In genomic region chr7:105022458-105022857, GRCh38 we compare ENCODE assay signal across 19 cellular contexts. TPM values are rescaled to one million over a fixed set of nuclear protein-coding genes. Genes with fewer than 3 reads are reported as not detected.
A peak's percentile ranks its signal among the peaks of the same experiment; 100 is the strongest.
DNase-seq lines count a peak whose midpoint lies in the region; ATAC-seq, FAIRE-seq and TF ChIP-seq lines count a peak whose summit lies in the region.
"Had no signal": no experiment of that assay in that cellular context is flagged by ENCODE, and none has a peak within 500 bp of the region (broad histone marks: within the 10 kb centered on the region; RNA-seq: fewer than 3 reads in every experiment).

No MANE protein-coding gene starts in this region.

- H3K9me3 Mint-ChIP-seq in CD4-positive, alpha-beta T cell: no peaks in the 10 kb centered on the region
- H3K9me3 Mint-ChIP-seq: activated naive CD4-positive, alpha-beta T cell treated with anti-CD3 and anti-CD28 coated beads for 36 hours had no signal

- H3K36me3 Mint-ChIP-seq in CD4-positive, alpha-beta T cell (ENCODE audit: low read depth): peaks cover 25% of the 10 kb centered on the region

- no peak overlapping the region for H2AFZ ChIP-seq in KMS-11 (ENCODE audit: low read depth)
- H2AFZ ChIP-seq in K562 (ENCODE audit: low read depth, low read length): no peak overlapping the region
- H2AFZ ChIP-seq in neural cell (ENCODE audit: low read depth, low read length): no peak overlapping the region

- no peaks in the 10 kb centered on the region for H3K9me2 ChIP-seq in neural cell (ENCODE audit: insufficient read depth, low read length)

- FAIRE-seq in K562 (lab: Jason Lieb, UNC): no peak
- FAIRE-seq: keratinocyte had no signal

- H3K9ac ChIP-seq in KMS-11: no peak overlapping the region
- no peak overlapping the region for H3K9ac ChIP-seq in K562 (ENCODE audit: insufficient read depth in 1 of 2, low read depth in 2 of 2, low read length in 2 of 2)
- no peak overlapping the region for H3K9ac ChIP-seq in neural cell (ENCODE audit: low read length)

- H3K9me1 ChIP-seq in K562 (ENCODE audit: control insufficient read depth, insufficient read depth, low read length): no peaks in the 10 kb centered on the region

- H3K4me3 Mint-ChIP-seq in CD4-positive, alpha-beta T cell: peak overlapping the region; percentile 60
- H3K4me3 Mint-ChIP-seq: activated CD8-positive, alpha-beta memory T cell treated with anti-CD3 and anti-CD28 coated beads, Interleukin-2, amount 10 ng/mL, durations not matched to agents 7 days and 5 days; activated naive CD4-positive, alpha-beta T cell treated with anti-CD3 and anti-CD28 coated beads for 36 hours had no signal

- H3K27me3 Mint-ChIP-seq in CD4-positive, alpha-beta T cell: no peaks in the 10 kb centered on the region
- H3K27me3 Mint-ChIP-seq: activated CD8-positive, alpha-beta memory T cell treated with anti-CD3 and anti-CD28 coated beads, Interleukin-2, amount 10 ng/mL, durations not matched to agents 7 days and 5 days had no signal

- ATAC-seq in CD4-positive, alpha-beta T cell (ENCODE audit: poor library complexity): no peak
- no peak for ATAC-seq in K562
- ATAC-seq in left ventricle myocardium superior: no peak
- ATAC-seq: activated CD8-positive, alpha-beta memory T cell treated with anti-CD3 and anti-CD28 coated beads, Interleukin-2, amount 10 ng/mL, durations not matched to agents 7 days and 5 days; right lobe of liver had no signal

- in situ Hi-C loops in K562 (cut with MboI): no loop called here

- H3K4me2 ChIP-seq in KMS-11 (0 out of 2 replicates have a peak overlapping the region, but pooled peaks have one; percentile 0), K562 (ENCODE audit: insufficient read depth, low read length) (no peak overlapping the region), neural cell (ENCODE audit: low read length) (no peak overlapping the region)

- CTCF ChIA-PET in CD4-positive, alpha-beta T cell (lab: Charles Lee): no interaction called here
- CTCF ChIA-PET in K562 (lab: Yijun Ruan, JAX; ENCODE audit: low intra/inter-chr PET ratio): no interaction called here

- H3K36me3 ChIP-seq in KMS-11 (ENCODE audit: insufficient read depth): no peaks in the 10 kb centered on the region
- H3K36me3 ChIP-seq in K562 (ENCODE audit: control insufficient read depth, insufficient read depth, low read length): 0 out of 3 replicates have a peak, but pooled peaks cover 6% of the 10 kb centered on the region
- H3K36me3 ChIP-seq in neural cell (ENCODE audit: insufficient read depth, low read length): no peaks in the 10 kb centered on the region
- no peaks in the 10 kb centered on the region for H3K36me3 ChIP-seq in vagina
- H3K36me3 ChIP-seq: breast epithelium, esophagus squamous epithelium, right lobe of liver had no signal

- H3K27ac Mint-ChIP-seq in CD4-positive, alpha-beta T cell: peak overlapping the region; percentile 8
- H3K27ac Mint-ChIP-seq: activated CD8-positive, alpha-beta memory T cell treated with anti-CD3 and anti-CD28 coated beads, Interleukin-2, amount 10 ng/mL, durations not matched to agents 7 days and 5 days; activated naive CD4-positive, alpha-beta T cell treated with anti-CD3 and anti-CD28 coated beads for 36 hours had no signal

- H3K4me1 ChIP-seq in KMS-11 (ENCODE audit: low read depth, poor library complexity, severe bottlenecking): peaks cover 98% of the 10 kb centered on the region
- peaks cover 4 to 24% of the 10 kb centered on the region in 2 experiments; a peak in 3 of 5 replicates for H3K4me1 ChIP-seq in K562 (replicated peaks in 1 of 2; ENCODE audit: control insufficient read depth in 2 of 2, insufficient read depth in 2 of 2, low read length in 2 of 2)
- H3K4me1 ChIP-seq in vagina: peaks cover 98% of the 10 kb centered on the region

- POLR2A ChIA-PET in CD4-positive, alpha-beta T cell (lab: Charles Lee): interaction anchor here (1.0 kb wide), 1 partner anchor 9 kb away, joined by 3 read pairs; the partner anchor contains the start of gene KMT2E
- POLR2A ChIA-PET in K562 (lab: Yijun Ruan, JAX): interaction anchor here (0.9 to 1.8 kb wide), 3 partner anchors 7 to 10 kb away, joined by 3 to 8 read pairs (median 3); no protein-coding TSS in a partner anchor

- TF ChIP-seq EP300 in K562 (IDR thresholded peaks at IDR 0.05; ENCODE audit: low read length) (no peak), neural cell (conservative IDR thresholded peaks at IDR 0.05; ENCODE audit: poor library complexity, severe bottlenecking) (no peak)

- no peaks in the 10 kb centered on the region for H3K27me3 ChIP-seq in CD4-positive, alpha-beta T cell (ENCODE audit: control insufficient read depth, insufficient read depth, low read length)
- H3K27me3 ChIP-seq in KMS-11 (ENCODE audit: insufficient read depth, low read depth): no peaks in the 10 kb centered on the region
- H3K27me3 ChIP-seq in K562 (ENCODE audit: control insufficient read depth in 2 of 2, insufficient read depth in 2 of 2, low read length in 2 of 2): no peaks in the 10 kb centered on the region
- no peaks in the 10 kb centered on the region for H3K27me3 ChIP-seq in neural cell (ENCODE audit: insufficient read depth, low read depth, low read length)
- H3K27me3 ChIP-seq in vagina: no peaks in the 10 kb centered on the region
- H3K27me3 ChIP-seq: breast epithelium, dorsolateral prefrontal cortex, esophagus squamous epithelium, right lobe of liver had no signal

- BruUV-seq in K562 (replicated peaks; lab: Mats Ljungman, UMichigan): no TSS peak

- no peak overlapping the region for H3K27ac ChIP-seq in CD4-positive, alpha-beta T cell (ENCODE audit: low read depth, low read length)
- no peak overlapping the region for H3K27ac ChIP-seq in KMS-11
- no peak overlapping the region for H3K27ac ChIP-seq in K562 (ENCODE audit: extremely low read depth, low read depth, low read length)
- H3K27ac ChIP-seq in neural cell (ENCODE audit: low read length): no peak overlapping the region
- no peak overlapping the region for H3K27ac ChIP-seq in vagina
- H3K27ac ChIP-seq: right lobe of liver had no signal

- TF ChIP-seq RAD21 in K562 (CRISPR knock-in tag; conservative IDR thresholded peaks at IDR 0.05 in 1 of 2, IDR thresholded peaks at IDR 0.05 in 1 of 2): no peak
- TF ChIP-seq RAD21 in neural cell (conservative IDR thresholded peaks at IDR 0.05): no peak

- no peaks in the 10 kb centered on the region for H3K9me3 ChIP-seq in CD4-positive, alpha-beta T cell (ENCODE audit: control insufficient read depth, low read length)
- H3K9me3 ChIP-seq in K562 (replicated peaks; ENCODE audit: control insufficient read depth, insufficient read depth, low read depth, low read length) (no peaks in the 10 kb centered on the region), neural cell (ENCODE audit: low read length) (no peaks in the 10 kb centered on the region), vagina (no peaks in the 10 kb centered on the region)
- H3K9me3 ChIP-seq: breast epithelium, esophagus squamous epithelium, right lobe of liver had no signal

- H3K79me2 ChIP-seq in KMS-11 (ENCODE audit: insufficient read depth, low read depth): peaks cover 100% of the 10 kb centered on the region
- H3K79me2 ChIP-seq in K562 (ENCODE audit: control insufficient read depth, insufficient read depth, low read length): peaks cover 99% of the 10 kb centered on the region
- H3K79me2 ChIP-seq in neural cell (replicated peaks; ENCODE audit: insufficient read depth, low read length): peaks cover 100% of the 10 kb centered on the region

- no peak overlapping the region for H3K4me3 ChIP-seq in KMS-11 (IDR thresholded peaks at IDR 0.05; ENCODE audit: insufficient read depth, low read depth, low read length)
- no peak overlapping the region for H3K4me3 ChIP-seq in K562
- H3K4me3 ChIP-seq in neural cell (ENCODE audit: low read length): peak overlapping the region; percentile 28
- H3K4me3 ChIP-seq in vagina: no peak overlapping the region
- H3K4me3 ChIP-seq: breast epithelium, esophagus squamous epithelium, right lobe of liver had no signal

- 91% methylated on average over 4 of the region's 4 CpGs for WGBS in K562 (ENCODE audit: insufficient coverage, low coverage, missing lambda C conversion rate)

- no peak for TF ChIP-seq CTCF in CD4-positive, alpha-beta T cell (IDR thresholded peaks at IDR 0.05)
- TF ChIP-seq CTCF in KMS-11 (conservative IDR thresholded peaks at IDR 0.05; ENCODE audit: low read depth, low read length) (no peak), K562 (IDR thresholded peaks at IDR 0.05 in 2 of 3, conservative IDR thresholded peaks at IDR 0.05 in 1 of 3; ENCODE audit: insufficient read depth in 2 of 3, low read depth in 1 of 3, low read length in 3 of 3) (no peak), neural cell (IDR thresholded peaks at IDR 0.05; ENCODE audit: poor library complexity, severe bottlenecking) (no peak), vagina (IDR thresholded peaks at IDR 0.05) (no peak)

- TF ChIP-seq POLR2A in K562 (conservative IDR thresholded peaks at IDR 0.05): no peak
- no peak for TF ChIP-seq POLR2A in vagina (IDR thresholded peaks at IDR 0.05)

- intact Hi-C loops in CD4-positive, alpha-beta T cell (cut with DNase I, micrococcal nuclease): loop anchor here in 1 of 2 experiments (5.0 kb wide), 1 partner anchor 310 kb away; no protein-coding TSS in a partner anchor
- intact Hi-C loops in K562 (cut with micrococcal nuclease): no loop called here
- intact Hi-C loops in vagina (cut with DNase I): no loop called here
- intact Hi-C loops in left ventricle myocardium superior (cut with micrococcal nuclease): no loop called here

- no peaks in the 10 kb centered on the region for H3F3A ChIP-seq in neural cell (ENCODE audit: insufficient read depth, low read length, poor library complexity, severe bottlenecking)

- H3K4me1 Mint-ChIP-seq in CD4-positive, alpha-beta T cell (ENCODE audit: low read depth): peaks cover 96% of the 10 kb centered on the region

- peaks cover 93% of the 10 kb centered on the region for H4K20me1 ChIP-seq in KMS-11 (ENCODE audit: insufficient read depth)
- H4K20me1 ChIP-seq in K562 (replicated peaks; ENCODE audit: control insufficient read depth, insufficient read depth, low read length): peaks cover 54% of the 10 kb centered on the region
- H4K20me1 ChIP-seq in neural cell (ENCODE audit: insufficient read depth): peaks cover 79% of the 10 kb centered on the region

- DNase-seq in CD4-positive, alpha-beta T cell: no peak
- DNase-seq in K562 (ENCODE audit: extremely low read depth in 1 of 4, low spot score in 3 of 4) (no peak), vagina (ENCODE audit: extremely low spot score in 2 of 2) (no peak), left ventricle myocardium superior (no peak), NCI-H2196 treated with DMSO at 0.1 percent for 48 hours (lab: John Stamatoyannopoulos, UW; ENCODE audit: unreplicated experiment) (no peak)
- DNase-seq: activated CD8-positive, alpha-beta memory T cell treated with anti-CD3 and anti-CD28 coated beads, Interleukin-2, amount 10 ng/mL, durations not matched to agents 7 days and 5 days; activated naive CD4-positive, alpha-beta T cell treated with anti-CD3 and anti-CD28 coated beads for 36 hours; dorsolateral prefrontal cortex; EL; esophagus squamous epithelium; mesenchymal stem cell; NCI-H1417; occipital lobe; right lobe of liver; T-helper 1 cell had no signal

RNA-seq across cellular contexts. Expression of gene KMT2E, which starts 8.5 kb away (rescaled TPM):
- total RNA-seq in CD4-positive, alpha-beta T cell: 100 to 1,000 TPM; 295 to 296 TPM
- total RNA-seq in K562 (2011; cell fraction: chromatin; rRNA removed; ENCODE audit: low replicate concordance): 207 and 465 TPM in 2 replicates
- total RNA-seq in K562 (2011; cell fraction: nucleolus; rRNA removed): 88.1 and 130 TPM in 2 replicates
- total RNA-seq in K562 (2011; cell fraction: nucleoplasm; rRNA removed): 182 and 231 TPM in 2 replicates
- total RNA-seq in K562 (2014; rRNA removed) (33.5 and 38.1 TPM in 2 replicates), K562 (2014; rRNA removed; fragmentation: Illumina TruSeq; extraction: Trizol) (41.7 and 46.6 TPM in 2 replicates), K562 (2015; rRNA removed; fragmentation: Illumina TruSeq; extraction: Trizol) (38.6 and 39.9 TPM in 2 replicates), K562 (2021) (48.1 and 55.3 TPM in 2 replicates), vagina (98.7 TPM), left ventricle myocardium superior (35.9 TPM)
- polyA plus RNA-seq in K562 (2011; rRNA removed) (11.1 and 14.5 TPM in 2 replicates), K562 (2014; fragmentation: Illumina TruSeq; extraction: Trizol) (33.8 and 38.7 TPM in 2 replicates), K562 (2014; fragmentation: Nextera tagmentation; extraction: Ambion mirVana) (10 to 100 TPM in 1 of 2 experiments, 1 to 10 TPM in 1; 8.9 to 15.9 TPM), K562 (2014; rRNA removed) (18.2 and 23.4 TPM in 2 replicates), neural cell (78.4 and 91.8 TPM in 2 replicates)
- 7.9 and 14.7 TPM in 2 replicates for polyA plus RNA-seq in K562 (2011; cell fraction: cytosol; rRNA removed)
- 55.0 and 72.1 TPM in 2 replicates for polyA plus RNA-seq in K562 (2011; cell fraction: nucleus; rRNA removed)
- 26.5 and 30.8 TPM in 2 replicates for polyA plus RNA-seq in K562 (2012)
- 84.5 and 96.0 TPM in 2 replicates for polyA minus RNA-seq in K562 (2011; rRNA and poly(A)+ RNA removed)
- polyA minus RNA-seq in K562 (2011; cell fraction: cytosol; rRNA and poly(A)+ RNA removed): 28.8 and 34.0 TPM in 2 replicates
- 110 and 143 TPM in 2 replicates for polyA minus RNA-seq in K562 (2011; cell fraction: nucleus; rRNA and poly(A)+ RNA removed)
- 367 and 473 TPM in 2 replicates for polyA minus RNA-seq in neural cell
